Comparison of ENCODE assay signal across 15 cellular contexts in genomic region chr21:45382698-45383000, GRCh38. TPM values are rescaled to one million over a fixed set of nuclear protein-coding genes. Genes with fewer than 3 reads are reported as not detected.
DNase-seq lines count a peak whose midpoint lies in the region; ATAC-seq and TF ChIP-seq lines count a peak whose summit lies in the region.
"Had no signal": no experiment of that assay in that cellular context is flagged by ENCODE, and none has a peak within 500 bp of the region (broad histone marks: within the 10 kb centered on the region; RNA-seq: fewer than 3 reads in every experiment).

No MANE protein-coding gene starts in this region.

- no peaks in the 10 kb centered on the region for H3K4me1 Mint-ChIP-seq in CD14-positive monocyte
- H3K4me1 Mint-ChIP-seq: IgD-negative memory B cell had no signal

- peak overlapping the region; percentile 72; the same call in 1 of the 2 replicates for H3K4me2 ChIP-seq in BLaER1

- peaks cover 7 to 19% (median 14%) of the 10 kb centered on the region in 3 donors for H3K27me3 Mint-ChIP-seq in CD14-positive monocyte (ENCODE audit: low read depth in 3 of 3)

- ATAC-seq in left ventricle myocardium superior (no peak), mucosa of descending colon (no peak)

- H3K36me3 ChIP-seq in BLaER1 (no peaks in the 10 kb centered on the region), mucosa of descending colon (ENCODE audit: low read depth) (no peaks in the 10 kb centered on the region)
- H3K36me3 ChIP-seq: SJSA1 had no signal

- H3K4me3 ChIP-seq in BLaER1 = no peak overlapping the region
- H3K4me3 ChIP-seq in mucosa of descending colon = no peak overlapping the region
- H3K4me3 ChIP-seq: SJSA1 had no signal

- no peak overlapping the region for H3K27ac Mint-ChIP-seq in CD14-positive monocyte
- H3K27ac Mint-ChIP-seq: CD4-positive, alpha-beta T cell; IgD-negative memory B cell had no signal

- H3K9ac ChIP-seq in BLaER1 = no peak overlapping the region

- H3K4me1 ChIP-seq in BLaER1 (peaks cover 33% of the 10 kb centered on the region), mucosa of descending colon (ENCODE audit: low read depth) (no peaks in the 10 kb centered on the region)

- H3K36me3 Mint-ChIP-seq in CD14-positive monocyte = no peaks in the 10 kb centered on the region
- H3K36me3 Mint-ChIP-seq: IgD-negative memory B cell had no signal

- H3K4me3 Mint-ChIP-seq in CD14-positive monocyte = no peak overlapping the region
- H3K4me3 Mint-ChIP-seq: CD4-positive, alpha-beta T cell had no signal

- peaks cover 18% of the 10 kb centered on the region; the same call in 1 of the 2 replicates for H3K27me3 ChIP-seq in BLaER1
- H3K27me3 ChIP-seq: SJSA1 had no signal

- DNase-seq in CD14-positive monocyte (ENCODE audit: low spot score) (peak; percentile 7), left ventricle myocardium superior (peak; percentile 16), mucosa of descending colon (peak in 2 of 3 donors; percentile 3 to 27), NCI-H69 (lab: John Stamatoyannopoulos, UW) (no peak), HuH-7 (ENCODE audit: low spot score) (no peak), NCI-H1092 treated with DMSO at 0.1 percent for 48 hours (lab: John Stamatoyannopoulos, UW) (no peak)
- DNase-seq: ACHN; AML-193; CD4-positive, alpha-beta T cell; H7; NCI-H187 treated with DMSO at 0.1 percent for 48 hours; RPMI8226 had no signal

- H3K9me3 ChIP-seq in BLaER1 (0 out of 2 replicates have a peak, but pooled peaks cover under 1% of the 10 kb centered on the region), mucosa of descending colon (no peaks in the 10 kb centered on the region)
- H3K9me3 ChIP-seq: SJSA1 had no signal

- intact Hi-C loops in CD14-positive monocyte (cut with micrococcal nuclease) (no loop called here), left ventricle myocardium superior (cut with micrococcal nuclease) (no loop called here), mucosa of descending colon (cut with DNase I, micrococcal nuclease) (no loop called here)

- TF ChIP-seq CTCF in CD14-positive monocyte (IDR thresholded peaks at IDR 0.05) = no peak
- TF ChIP-seq CTCF in mucosa of descending colon (IDR thresholded peaks at IDR 0.05) = no peak

- H3K9me3 Mint-ChIP-seq in CD14-positive monocyte = peaks cover 0 to 4% (median 0%) of the 10 kb centered on the region in 7 donors
- H3K9me3 Mint-ChIP-seq: CD4-positive, alpha-beta T cell had no signal

- H3K27ac ChIP-seq in BLaER1 = no peak overlapping the region
- H3K27ac ChIP-seq: SJSA1 had no signal

- no peaks in the 10 kb centered on the region for H4K20me1 ChIP-seq in BLaER1

RNA-seq across cellular contexts. Expression of gene COL18A1, which starts 22.3 kb away (rescaled TPM):
- 1 to 10 TPM in 1 of 2 donors, under 1 TPM in 1; 0.80 to 1.1 TPM for polyA plus RNA-seq in CD14-positive monocyte
- 52.4 TPM for total RNA-seq in left ventricle myocardium superior
- 10 to 100 TPM in 2 of 3 donors, 1 to 10 TPM in 1; 4.6 to 46.9 (median 21.3) TPM for total RNA-seq in mucosa of descending colon

Comparison
In these comparisons a context has a peak if more than half of its experiments do, and no peak if none do; other contexts are left out.
1. DNase-seq: peak in CD14-positive monocyte (single experiment), left ventricle myocardium superior (single experiment) and mucosa of descending colon (2 of 3); none in NCI-H69 (single experiment), HuH-7 (single experiment) and NCI-H1092 treated with DMSO at 0.1 percent for 48 hours (single experiment).